In genomic region chr21:43911015-43911934, GRCh38 we compare ENCODE assay signal across 17 cellular contexts. TPM values are rescaled to one million over a fixed set of nuclear protein-coding genes. Genes with fewer than 3 reads are reported as not detected.
DNase-seq lines count a peak whose midpoint lies in the region; ATAC-seq and TF ChIP-seq lines count a peak whose summit lies in the region.
"Had no signal": no experiment of that assay in that cellular context is flagged by ENCODE, and none has a peak within 500 bp of the region (broad histone marks: within the 10 kb centered on the region; RNA-seq: fewer than 3 reads in every experiment).

No MANE protein-coding gene starts in this region.

- H3K9me3 ChIP-seq in heart right ventricle = peaks cover 0 to 18% (median 9%) of the 10 kb centered on the region in 11 donors
- no peaks in the 10 kb centered on the region for H3K9me3 ChIP-seq in upper lobe of left lung

- peak overlapping the region; percentile 75 to 95 (median 91) for H3K27ac Mint-ChIP-seq in nephron
- H3K27ac Mint-ChIP-seq: activated naive CD4-positive, alpha-beta T cell treated with anti-CD3 and anti-CD28 coated beads for 36 hours; stimulated activated naive CD8-positive, alpha-beta T cell treated with anti-CD3 and anti-CD28 coated beads, Interleukin-15, amount 100 ng/mL, for 72 hours had no signal

- H3K27me3 Mint-ChIP-seq in nephron (ENCODE audit: low read depth) = no peaks in the 10 kb centered on the region
- H3K27me3 Mint-ChIP-seq: CD4-positive, CD25-positive, alpha-beta regulatory T cell; stimulated activated naive CD8-positive, alpha-beta T cell treated with anti-CD3 and anti-CD28 coated beads, Interleukin-15, amount 100 ng/mL, for 72 hours had no signal

- TF ChIP-seq POLR2A in upper lobe of left lung (IDR thresholded peaks at IDR 0.05) = no peak

- ATAC-seq in Right ventricle myocardium inferior (peak; percentile 69), heart right ventricle (peak in 7 of 8 donors; percentile 54 to 83 (median 58)), upper lobe of left lung (ENCODE audit: low FRiP score in 2 of 2) (peak; percentile 83 to 89), GM21737 (IDR thresholded peaks at IDR 0.05; ENCODE audit: unreplicated experiment) (no peak), HG03159 (IDR thresholded peaks at IDR 0.05; ENCODE audit: unreplicated experiment) (no peak)
- ATAC-seq: stimulated activated naive CD8-positive, alpha-beta T cell treated with anti-CD3 and anti-CD28 coated beads, Interleukin-15, amount 100 ng/mL, for 72 hours had no signal

- no peak for TF ChIP-seq EP300 in upper lobe of left lung (IDR thresholded peaks at IDR 0.05)

- TF ChIP-seq CTCF in heart right ventricle (IDR thresholded peaks at IDR 0.05) (peak in 1 of 9 donors; percentile 25), nephron (IDR thresholded peaks at IDR 0.05; ENCODE audit: unreplicated experiment in 3 of 3) (no peak), upper lobe of left lung (IDR thresholded peaks at IDR 0.05) (peak in 1 of 6 experiments; percentile 33)

- H3K27me3 ChIP-seq in heart right ventricle (no peaks in the 10 kb centered on the region), upper lobe of left lung (no peaks in the 10 kb centered on the region)

- H3K36me3 ChIP-seq in heart right ventricle (peaks cover 0 to 19% (median 0%) of the 10 kb centered on the region in 9 donors), upper lobe of left lung (peaks cover 0 to 10% (median 5%) of the 10 kb centered on the region in 4 donors)

- peaks cover 9% of the 10 kb centered on the region for H3K9me3 Mint-ChIP-seq in nephron

- H3K27ac ChIP-seq in heart right ventricle = peak overlapping the region in 5 of 10 donors; percentile 18 to 59 (median 33)
- H3K27ac ChIP-seq in upper lobe of left lung = peak overlapping the region in 2 of 4 donors; percentile 0 to 27
- H3K27ac ChIP-seq: HL-60 had no signal

- H3K4me1 ChIP-seq in heart right ventricle (peaks cover 7 to 61% (median 31%) of the 10 kb centered on the region in 9 donors), upper lobe of left lung (peaks cover 9 to 33% (median 24%) of the 10 kb centered on the region in 4 donors)

- H3K4me3 ChIP-seq in heart right ventricle (no peak overlapping the region), upper lobe of left lung (no peak overlapping the region)

- H3K4me3 Mint-ChIP-seq in nephron = peak overlapping the region; percentile 10 to 55 (median 34)
- H3K4me3 Mint-ChIP-seq: activated naive CD4-positive, alpha-beta T cell treated with anti-CD3 and anti-CD28 coated beads for 36 hours; immature natural killer cell; stimulated activated naive CD8-positive, alpha-beta T cell treated with anti-CD3 and anti-CD28 coated beads, Interleukin-15, amount 100 ng/mL, for 72 hours had no signal

- peaks cover 17% of the 10 kb centered on the region for H3K36me3 Mint-ChIP-seq in nephron (ENCODE audit: low read depth)

- H3K4me1 Mint-ChIP-seq in nephron = peaks cover 42% of the 10 kb centered on the region

- intact Hi-C loops in Right ventricle myocardium inferior (cut with DNase I) (loop anchor here (2.0 kb wide), 1 partner anchor 26 kb away; no protein-coding TSS in a partner anchor), cardiac septum (cut with DNase I) (no loop called here), heart right ventricle (cut with DNase I) (no loop called here)

- DNase-seq in Right ventricle myocardium inferior (ENCODE audit: missing footprints) (no peak), cardiac septum (ENCODE audit: low spot score) (no peak), heart right ventricle (peak in 1 of 2 donors; percentile 53), upper lobe of left lung (peak; percentile 83 to 89), NCI-H2029 (lab: John Stamatoyannopoulos, UW) (no peak)
- DNase-seq: activated naive CD4-positive, alpha-beta T cell treated with anti-CD3 and anti-CD28 coated beads for 36 hours; CD4-positive, CD25-positive, alpha-beta regulatory T cell; dermis blood vessel endothelial cell; erythroblast; immature natural killer cell; NCI-H187 treated with DMSO at 0.1 percent for 48 hours; NCI-H510A; stimulated activated naive CD8-positive, alpha-beta T cell treated with anti-CD3 and anti-CD28 coated beads, Interleukin-15, amount 100 ng/mL, for 72 hours had no signal

- 69 to 74% methylated on average over 21 of the region's 21 CpGs for WGBS in heart right ventricle, 2 donors
- WGBS in upper lobe of left lung, 2 donors = 55 to 61% methylated on average over 19 to 21 of the region's 21 CpGs

RNA-seq across cellular contexts. Expression of gene AGPAT3, which starts 46.3 kb away (rescaled TPM):
- 93.4 TPM for total RNA-seq in Right ventricle myocardium inferior
- total RNA-seq in cardiac septum = 51.5 TPM
- 100 to 1,000 TPM in 1 of 10 donors, 10 to 100 TPM in 9; 54.6 to 110 (median 66.5) TPM for total RNA-seq in heart right ventricle
- 10 to 100 TPM; 19.7 to 20.7 TPM for polyA plus RNA-seq in heart right ventricle
- total RNA-seq in upper lobe of left lung = 100 to 1,000 TPM in 1 of 6 donors, 10 to 100 TPM in 5; 55.0 to 102 (median 70.0) TPM

Comparison
In these comparisons a context has a peak if more than half of its experiments do, and no peak if none do; other contexts are left out.
1. ATAC-seq: peak in Right ventricle myocardium inferior (single experiment), heart right ventricle (7 of 8) and upper lobe of left lung (2 of 2); none in GM21737 (single experiment) and HG03159 (single experiment).
2. DNase-seq: peak in upper lobe of left lung (2 of 2); none in Right ventricle myocardium inferior (single experiment), cardiac septum (single experiment) and NCI-H2029 (single experiment).